Comparison of ENCODE assay signal across 29 cellular contexts in the genomic region with DNA sequence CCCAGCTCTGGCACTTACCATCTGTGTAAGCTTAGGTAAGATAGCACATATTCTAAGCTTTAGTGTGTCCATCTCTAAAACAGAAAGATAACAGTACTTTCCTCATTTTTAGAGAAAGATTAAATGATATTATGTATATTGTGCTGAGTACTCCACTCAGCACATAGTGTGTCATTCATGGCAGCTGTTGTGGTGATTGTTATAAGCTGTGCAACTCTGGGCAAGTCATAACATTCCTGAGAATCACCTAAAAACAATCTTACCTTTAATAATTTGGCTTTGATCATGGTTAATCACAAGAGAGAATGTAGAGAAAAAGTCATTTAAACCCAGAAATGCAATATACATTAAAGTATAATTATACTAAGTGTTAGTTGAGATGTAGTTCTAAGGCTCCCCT.
"Had no signal": no experiment of that assay in that cellular context is flagged by ENCODE, and none has a peak within 500 bp of the region (broad histone marks: within the 10 kb centered on the region; RNA-seq: fewer than 3 reads in every experiment).

No MANE protein-coding gene starts in this region.

- H3K27ac ChIP-seq: adrenal gland, body of pancreas, coronary artery, dorsolateral prefrontal cortex, esophagus squamous epithelium, gastroesophageal sphincter, heart right ventricle had no signal

- H3K4me3 ChIP-seq: adrenal gland, body of pancreas, coronary artery, dorsolateral prefrontal cortex, esophagus squamous epithelium, gastroesophageal sphincter, heart right ventricle had no signal

- ATAC-seq: activated CD4-positive, alpha-beta T cell treated with anti-CD3 and anti-CD28 coated beads for 36 hours; activated CD8-positive, alpha-beta memory T cell treated with anti-CD3 and anti-CD28 coated beads, Interleukin-2, amount 10 ng/mL, durations not matched to agents 7 days and 5 days; activated CD8-positive, alpha-beta T cell treated with anti-CD3 and anti-CD28 coated beads, Interleukin-2, amount 10 ng/mL, durations not matched to agents 7 days and 5 days; activated naive CD8-positive, alpha-beta T cell treated with anti-CD3 and anti-CD28 coated beads, Interleukin-2, amount 50 U/mL, for 24 hours; body of pancreas; gastroesophageal sphincter; heart right ventricle; T-helper 17 cell had no signal

- H3K27me3 ChIP-seq: adrenal gland, body of pancreas, dorsolateral prefrontal cortex, esophagus squamous epithelium, gastroesophageal sphincter, heart right ventricle had no signal

- H3K9me3 ChIP-seq: adrenal gland, body of pancreas, gastroesophageal sphincter, heart right ventricle had no signal

- H3K4me1 ChIP-seq: adrenal gland, body of pancreas, esophagus squamous epithelium, gastroesophageal sphincter, heart right ventricle had no signal

- DNase-seq: activated CD4-positive, alpha-beta memory T cell treated with anti-CD3 and anti-CD28 coated beads for 36 hours; activated CD4-positive, alpha-beta T cell treated with anti-CD3 and anti-CD28 coated beads for 36 hours; activated CD4-positive, alpha-beta T cell treated with anti-CD3 and anti-CD28 coated beads, Interleukin-2, amount 10 ng/mL, durations not matched to agents 24 days and 14 days; activated CD4-positive, CD25-positive, alpha-beta regulatory T cell; activated CD4-positive, CD25-positive, alpha-beta regulatory T cell treated with anti-CD3 and anti-CD28 coated beads, Interleukin-2, amount 50 U/mL, for 72 hours; activated CD8-positive, alpha-beta memory T cell treated with anti-CD3 and anti-CD28 coated beads, Interleukin-2, amount 10 ng/mL, durations not matched to agents 7 days and 5 days; activated CD8-positive, alpha-beta memory T cell treated with anti-CD3 and anti-CD28 coated beads, Interleukin-2, amount 50 U/mL, for 4 hours; activated CD8-positive, alpha-beta T cell treated with anti-CD3 and anti-CD28 coated beads, Interleukin-2, amount 10 ng/mL, durations not matched to agents 7 days and 5 days; activated effector memory CD4-positive, alpha-beta T cell treated with anti-CD3 and anti-CD28 coated beads, Interleukin-2, amount 50 U/mL, for 16 hours; activated naive CD4-positive, alpha-beta T cell treated with anti-CD3 and anti-CD28 coated beads for 36 hours; activated naive CD8-positive, alpha-beta T cell treated with anti-CD3 and anti-CD28 coated beads for 36 hours; activated naive CD8-positive, alpha-beta T cell treated with anti-CD3 and anti-CD28 coated beads, Interleukin-2, amount 50 U/mL, for 24 hours; activated T-cell treated with anti-CD3 and anti-CD28 coated beads, Interleukin-2, amount 50 U/mL, for 1 hour; activated T-cell treated with anti-CD3 and anti-CD28 coated beads, Interleukin-2, amount 50 U/mL, for 48 hours; adrenal gland; amygdala; aorta; body of pancreas; dorsolateral prefrontal cortex; effector memory CD4-positive, alpha-beta T cell; endodermal cell; esophagus squamous epithelium; foreskin melanocyte; heart right ventricle; T-helper 1 cell; T-helper 17 cell; T1000 had no signal

- H3K36me3 ChIP-seq: adrenal gland, esophagus squamous epithelium, gastroesophageal sphincter, heart right ventricle had no signal
